11 cellular contexts compared by ENCODE assay signal in the genomic region with DNA sequence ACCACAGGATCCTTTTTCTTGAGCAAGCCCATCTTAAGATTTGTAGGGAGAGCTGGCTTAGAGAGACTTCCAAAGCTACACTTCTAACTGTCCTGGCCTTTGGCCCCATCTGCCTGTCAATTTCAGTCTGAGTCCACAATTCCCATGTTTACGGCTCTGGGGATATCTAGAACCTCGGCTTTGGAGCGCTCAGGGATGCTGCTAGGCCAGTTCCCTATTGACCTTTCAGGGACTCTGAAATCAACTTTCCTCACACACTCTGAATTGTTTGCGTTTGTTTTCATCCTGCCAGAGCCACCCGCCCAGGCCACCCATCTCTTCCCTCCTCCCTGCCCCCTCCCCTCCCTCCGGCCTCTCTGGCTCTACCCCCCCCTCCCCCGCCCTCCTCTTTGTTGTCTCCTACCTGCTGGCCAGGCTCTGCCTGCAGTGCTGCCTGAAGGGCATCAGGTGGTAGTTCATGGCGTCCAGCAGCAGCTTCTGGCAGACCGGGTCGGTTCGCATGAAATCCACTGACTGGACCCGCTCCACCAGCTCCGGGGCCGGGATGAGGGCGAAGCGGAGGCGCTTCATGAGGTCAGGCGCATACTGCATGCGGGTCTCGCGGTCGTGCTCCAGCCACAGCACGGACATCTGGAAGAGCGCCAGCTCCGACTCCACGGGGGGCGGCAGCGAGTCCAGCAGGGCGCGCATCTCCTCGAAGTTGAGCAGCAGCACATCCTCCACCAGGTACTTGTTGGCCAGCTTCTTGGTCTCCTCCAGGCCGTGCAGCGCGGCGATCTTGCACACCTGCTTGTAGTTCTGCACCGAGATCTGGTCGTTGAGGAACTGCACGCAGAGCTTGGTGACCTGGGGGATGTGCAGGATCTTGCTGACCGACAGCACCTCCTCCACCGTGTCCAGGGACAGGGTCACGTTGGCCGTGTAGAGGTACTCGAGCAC. TPM values are rescaled to one million over a fixed set of nuclear protein-coding genes. Genes with fewer than 3 reads are reported as not detected.
DNase-seq lines count a peak whose midpoint lies in the region; ATAC-seq and TF ChIP-seq lines count a peak whose summit lies in the region.
"Had no signal": no experiment of that assay in that cellular context is flagged by ENCODE, and none has a peak within 500 bp of the region (broad histone marks: within the 10 kb centered on the region; RNA-seq: fewer than 3 reads in every experiment).

No MANE protein-coding gene starts in this region.

- 3 to 8% methylated on average over 20 to 41 of the region's 43 CpGs for WGBS in endodermal cell (ENCODE audit: insufficient coverage in 1 of 2, insufficient read length in 1 of 2), 2 experiments
- WGBS in prostate gland = 17% methylated on average over 26 of the region's 43 CpGs

- no peaks in the 10 kb centered on the region for H3K36me3 ChIP-seq in endodermal cell (ENCODE audit: control insufficient read depth, insufficient read depth, low read length)
- H3K36me3 ChIP-seq in prostate gland = no peaks in the 10 kb centered on the region

- peaks cover 80% of the 10 kb centered on the region for H3K27me3 Mint-ChIP-seq in endodermal cell (ENCODE audit: insufficient read depth)

- no peaks in the 10 kb centered on the region for H3K36me3 Mint-ChIP-seq in endodermal cell (ENCODE audit: low read depth)

- peak; percentile 13 for DNase-seq in GM03348 (ENCODE audit: low spot score)
- peak; percentile 64 for DNase-seq in NCI-H345 (lab: John Stamatoyannopoulos, UW)
- peak; percentile 83 for DNase-seq in endodermal cell
- no peak for DNase-seq in prostate gland (ENCODE audit: low spot score)
- no peak for DNase-seq in cortex of kidney (lab: John Stamatoyannopoulos, UW)
- no peak for DNase-seq in HCEC 1CT
- DNase-seq in T-helper 9 cell = no peak

- no peak overlapping the region for H3K27ac ChIP-seq in endodermal cell (ENCODE audit: low read depth, low read length)
- H3K27ac ChIP-seq in prostate gland = no peak overlapping the region
- H3K27ac ChIP-seq: SK-N-MC had no signal

- H3K4me1 Mint-ChIP-seq in endodermal cell = peaks cover 26% of the 10 kb centered on the region

- intact Hi-C loops in prostate gland (cut with DNase I) = no loop called here

- H3K9ac ChIP-seq in endodermal cell (ENCODE audit: extremely low read depth, low read length, poor library complexity, severe bottlenecking) = no peak overlapping the region

- TF ChIP-seq CTCF in endodermal cell (conservative IDR thresholded peaks at IDR 0.05) (peak; percentile 9), prostate gland (IDR thresholded peaks at IDR 0.05) (no peak)

- H3K4me3 ChIP-seq in endodermal cell (ENCODE audit: low read length) = peak overlapping the region; percentile 74
- peak overlapping the region; percentile 32 to 34 for H3K4me3 ChIP-seq in prostate gland
- H3K4me3 ChIP-seq: SK-N-MC had no signal

- peak overlapping the region; percentile 61 for H3K27ac Mint-ChIP-seq in endodermal cell
- H3K27ac Mint-ChIP-seq: natural killer cell treated with Interleukin-12 subunit alpha and Interleukin-12 subunit beta and Interleukin-15 and Interleukin-18, amount 100 ng/mL, for 72 hours had no signal

- no peaks in the 10 kb centered on the region for H3K9me3 ChIP-seq in endodermal cell (ENCODE audit: control insufficient read depth, low read length)
- H3K9me3 ChIP-seq in prostate gland = no peaks in the 10 kb centered on the region

- H3K4me1 ChIP-seq in endodermal cell (ENCODE audit: control insufficient read depth, insufficient read depth, low read length) (no peaks in the 10 kb centered on the region), prostate gland (replicated peaks) (no peaks in the 10 kb centered on the region)

- H3K9me3 Mint-ChIP-seq in endodermal cell = no peaks in the 10 kb centered on the region
- H3K9me3 Mint-ChIP-seq: natural killer cell treated with Interleukin-12 subunit alpha and Interleukin-12 subunit beta and Interleukin-15 and Interleukin-18, amount 100 ng/mL, for 72 hours had no signal

- ATAC-seq in HG02798 (IDR thresholded peaks at IDR 0.05; ENCODE audit: poor library complexity, unreplicated experiment) = no peak

- H3K27me3 ChIP-seq in endodermal cell (ENCODE audit: control insufficient read depth, insufficient read depth, low read length, poor library complexity, severe bottlenecking) (peaks cover 93% of the 10 kb centered on the region), prostate gland (replicated peaks; ENCODE audit: insufficient read depth) (peaks cover 5% of the 10 kb centered on the region)

- TF ChIP-seq POLR2A in prostate gland (IDR thresholded peaks at IDR 0.05) = no peak

- peak overlapping the region; percentile 83 for H3K4me3 Mint-ChIP-seq in endodermal cell
- H3K4me3 Mint-ChIP-seq: natural killer cell treated with Interleukin-12 subunit alpha and Interleukin-12 subunit beta and Interleukin-15 and Interleukin-18, amount 100 ng/mL, for 72 hours had no signal

RNA-seq across cellular contexts. Expression of a gene that starts 3.3 kb away (rescaled TPM):
- 1 to 10 TPM; 4.2 TPM for total RNA-seq in endodermal cell
- 3.6 TPM for polyA plus RNA-seq in endodermal cell (2013, experiment 1 of 2)
- 4.1 TPM for polyA plus RNA-seq in endodermal cell (2013, experiment 2 of 2)
- 1 to 10 TPM in 1 of 2 donors, under 1 TPM in 1; 0.41 to 3.0 TPM for total RNA-seq in prostate gland
- total RNA-seq: bronchial epithelial cell had no signal

Comparison
In these comparisons a context has a peak if more than half of its experiments do, and no peak if none do; other contexts are left out.
1. DNase-seq: peak in GM03348 (single experiment), NCI-H345 (single experiment) and endodermal cell (single experiment); none in prostate gland (single experiment), cortex of kidney (single experiment), HCEC 1CT (single experiment) and T-helper 9 cell (single experiment).